Comparison of ENCODE assay signal across 22 cellular contexts in genomic region chr3:191019855-191020254, GRCh38.
DNase-seq lines count a peak whose midpoint lies in the region; ATAC-seq, FAIRE-seq and TF ChIP-seq lines count a peak whose summit lies in the region.
"Had no signal": no experiment of that assay in that cellular context is flagged by ENCODE, and none has a peak within 500 bp of the region (broad histone marks: within the 10 kb centered on the region; RNA-seq: fewer than 3 reads in every experiment).

No MANE protein-coding gene starts in this region.

- no peaks in the 10 kb centered on the region for H3K9me3 ChIP-seq in liver (ENCODE audit: control insufficient read depth in 4 of 4, low read length in 3 of 4)
- H3K9me3 ChIP-seq in HepG2 (ENCODE audit: low read length) = no peaks in the 10 kb centered on the region
- H3K9me3 ChIP-seq in WERI-Rb-1 (ENCODE audit: severe bottlenecking) = no peaks in the 10 kb centered on the region
- no peaks in the 10 kb centered on the region for H3K9me3 ChIP-seq in right lobe of liver
- H3K9me3 ChIP-seq in left lung = no peaks in the 10 kb centered on the region
- H3K9me3 ChIP-seq in transverse colon = no peaks in the 10 kb centered on the region
- H3K9me3 ChIP-seq: A549, Caco-2 had no signal

- H2AFZ ChIP-seq in HepG2 (ENCODE audit: low read length) = no peak overlapping the region

- intact Hi-C loops in HepG2 (cut with micrococcal nuclease; ENCODE audit: unreplicated experiment) (no loop called here), right lobe of liver (cut with DNase I) (no loop called here), left lung (cut with DNase I) (no loop called here), transverse colon (cut with DNase I; ENCODE audit: low total_unique reads) (no loop called here)

- TF ChIP-seq RAD21 in liver (IDR thresholded peaks at IDR 0.05) (peak in 1 of 2 donors; percentile 13), HepG2 (CRISPR knock-in tag; IDR thresholded peaks at IDR 0.05) (no peak)

- FAIRE-seq in HepG2 (lab: Jason Lieb, UNC) = no peak
- FAIRE-seq: A549 had no signal

- POLR2A ChIA-PET in HepG2 (lab: Yijun Ruan, JAX) = no interaction called here

- H3K4me3 ChIP-seq in liver (ENCODE audit: low read depth in 1 of 3, low read length in 3 of 3) = no peak overlapping the region
- no peak overlapping the region for H3K4me3 ChIP-seq in HepG2 (replicated peaks in 1 of 3; ENCODE audit: insufficient read depth in 1 of 3, low read depth in 2 of 3, low read length in 3 of 3)
- H3K4me3 ChIP-seq in WERI-Rb-1 (ENCODE audit: low read depth, low read length) = no peak overlapping the region
- no peak overlapping the region for H3K4me3 ChIP-seq in right lobe of liver
- H3K4me3 ChIP-seq in left lung = no peak overlapping the region
- H3K4me3 ChIP-seq in transverse colon = no peak overlapping the region
- H3K4me3 ChIP-seq: A549 had no signal

- in situ Hi-C loops in HepG2 (cut with HindIII; ENCODE audit: extremely low pct_ligation_motif_present, low pct_unique_long_range_greater_than_20kb) = no loop called here
- in situ Hi-C loops in transverse colon (cut with MboI; ENCODE audit: low pct_ligation_motif_present in 1 of 4, low pct_unique_long_range_greater_than_20kb in 1 of 4, low sequenced_read_pairs in 3 of 4) = no loop called here

- peaks cover 4% of the 10 kb centered on the region for H3K9me3 Mint-ChIP-seq in stimulated activated effector memory CD8-positive, alpha-beta T cell treated with anti-CD3 and anti-CD28 coated beads, Interleukin-12 subunit alpha, Interleukin-12 subunit beta, amount 100 ng/mL, for 72 hours
- H3K9me3 Mint-ChIP-seq: HFFc6 had no signal

- BruUV-seq in HepG2 (replicated peaks; lab: Mats Ljungman, UMichigan) = no TSS peak

- no peak for ATAC-seq in HepG2
- ATAC-seq in right lobe of liver = peak in 3 of 4 donors; percentile 42 to 43 (median 42)
- ATAC-seq in stimulated activated effector memory CD8-positive, alpha-beta T cell treated with anti-CD3 and anti-CD28 coated beads, Interleukin-12 subunit alpha, Interleukin-12 subunit beta, amount 100 ng/mL, for 72 hours = no peak
- no peak for ATAC-seq in left lung
- ATAC-seq: A549, HCT116 had no signal

- H4K20me1 ChIP-seq in HepG2 (ENCODE audit: insufficient read depth, low read length) = no peaks in the 10 kb centered on the region

- H3K9ac ChIP-seq in liver (ENCODE audit: low read depth in 1 of 2, low read length in 2 of 2) = no peak overlapping the region
- H3K9ac ChIP-seq in HepG2 (ENCODE audit: insufficient read depth, low read depth, low read length) = no peak overlapping the region

- H3K36me3 ChIP-seq in liver (ENCODE audit: control insufficient read depth in 4 of 4, insufficient read depth in 3 of 4, low read depth in 1 of 4, low read length in 3 of 4) = no peaks in the 10 kb centered on the region
- H3K36me3 ChIP-seq in HepG2 (replicated peaks in 1 of 2; ENCODE audit: control insufficient read depth in 1 of 2, insufficient read depth in 2 of 2, low read length in 2 of 2) = no peaks in the 10 kb centered on the region
- no peaks in the 10 kb centered on the region for H3K36me3 ChIP-seq in WERI-Rb-1
- no peaks in the 10 kb centered on the region for H3K36me3 ChIP-seq in right lobe of liver
- H3K36me3 ChIP-seq in left lung = no peaks in the 10 kb centered on the region
- H3K36me3 ChIP-seq in transverse colon = no peaks in the 10 kb centered on the region

- no peak overlapping the region for H3K4me2 ChIP-seq in HepG2 (ENCODE audit: low read depth, low read length)
- H3K4me2 ChIP-seq: A549 had no signal

- H3K36me3 Mint-ChIP-seq in stimulated activated effector memory CD8-positive, alpha-beta T cell treated with anti-CD3 and anti-CD28 coated beads, Interleukin-12 subunit alpha, Interleukin-12 subunit beta, amount 100 ng/mL, for 72 hours = no peaks in the 10 kb centered on the region

- TF ChIP-seq POLR2A in HepG2 (IDR thresholded peaks at IDR 0.05; ENCODE audit: insufficient read depth in 1 of 2, low read depth in 2 of 2, low read length in 2 of 2) (no peak), right lobe of liver (IDR thresholded peaks at IDR 0.05) (no peak), transverse colon (IDR thresholded peaks at IDR 0.05) (no peak)

- H3K4me3 Mint-ChIP-seq in stimulated activated effector memory CD8-positive, alpha-beta T cell treated with anti-CD3 and anti-CD28 coated beads, Interleukin-12 subunit alpha, Interleukin-12 subunit beta, amount 100 ng/mL, for 72 hours = no peak overlapping the region
- H3K4me3 Mint-ChIP-seq: CD4-positive, alpha-beta T cell; HFFc6 had no signal

- TF ChIP-seq CTCF in liver (IDR thresholded peaks at IDR 0.05; ENCODE audit: low read depth, low read length, missing input control) = no peak
- no peak for TF ChIP-seq CTCF in HepG2 (CRISPR knock-in tag; IDR thresholded peaks at IDR 0.05)
- no peak for TF ChIP-seq CTCF in WERI-Rb-1 (IDR thresholded peaks at IDR 0.05; ENCODE audit: low read depth, low read length)
- no peak for TF ChIP-seq CTCF in right lobe of liver (IDR thresholded peaks at IDR 0.05)
- TF ChIP-seq CTCF in left lung (IDR thresholded peaks at IDR 0.05) = no peak
- no peak for TF ChIP-seq CTCF in transverse colon (IDR thresholded peaks at IDR 0.05)

- WGBS in liver = 79% methylated on average over 6 of the region's 6 CpGs
- 42% methylated on average over 6 of the region's 6 CpGs for WGBS in HepG2 (ENCODE audit: low lambda C conversion rate)
- 64% methylated on average over 6 of the region's 6 CpGs for WGBS in right lobe of liver (ENCODE audit: insufficient coverage, low coverage, low lambda C conversion rate, missing lambda C conversion rate)
- WGBS in transverse colon (ENCODE audit: low coverage in 1 of 2), 2 donors = 85 to 86% methylated on average over 6 of the region's 6 CpGs

- H3K27me3 ChIP-seq in liver (ENCODE audit: control insufficient read depth in 4 of 4, insufficient read depth in 4 of 4, low read length in 3 of 4) (no peaks in the 10 kb centered on the region), HepG2 (ENCODE audit: control insufficient read depth in 1 of 2, insufficient read depth in 2 of 2, low read length in 2 of 2) (no peaks in the 10 kb centered on the region), WERI-Rb-1 (ENCODE audit: insufficient read depth, low read depth, severe bottlenecking) (no peaks in the 10 kb centered on the region), right lobe of liver (no peaks in the 10 kb centered on the region), left lung (no peaks in the 10 kb centered on the region), transverse colon (no peaks in the 10 kb centered on the region)

- TF ChIP-seq EP300 in HepG2 (IDR thresholded peaks at IDR 0.05; ENCODE audit: low read depth in 2 of 2, low read length in 2 of 2) (no peak), HepG2 (CRISPR knock-in tag; IDR thresholded peaks at IDR 0.05; ENCODE audit: borderline replicate concordance) (no peak), transverse colon (IDR thresholded peaks at IDR 0.05; ENCODE audit: low read depth) (no peak)

- H3K4me1 Mint-ChIP-seq in stimulated activated effector memory CD8-positive, alpha-beta T cell treated with anti-CD3 and anti-CD28 coated beads, Interleukin-12 subunit alpha, Interleukin-12 subunit beta, amount 100 ng/mL, for 72 hours = no peaks in the 10 kb centered on the region

- CTCF ChIA-PET in HepG2 (lab: Yijun Ruan, JAX; ENCODE audit: low intra/inter-chr PET ratio, low total read pairs) = no interaction called here

- no peaks in the 10 kb centered on the region for H3K79me2 ChIP-seq in HepG2 (ENCODE audit: insufficient read depth, low read length)

- DNase-seq in HepG2 (ENCODE audit: low spot score) (no peak), WERI-Rb-1 (peak; percentile 25), right lobe of liver (no peak), left lung (no peak), transverse colon (no peak)
- no peak for DNase-seq in stimulated activated effector memory CD8-positive, alpha-beta T cell treated with anti-CD3 and anti-CD28 coated beads, Interleukin-12 subunit alpha, Interleukin-12 subunit beta, amount 100 ng/mL, for 72 hours (ENCODE audit: low spot score in 2 of 2)
- DNase-seq: AML-193; Caco-2; CD4-positive, alpha-beta T cell; DMS153; DMS79; GF-D8; GOT3; H7; HFFc6; IMR-90 had no signal

- no peak overlapping the region for H3K27ac ChIP-seq in liver (ENCODE audit: low read depth in 1 of 2, low read length in 2 of 2)
- H3K27ac ChIP-seq in HepG2 (ENCODE audit: extremely low read length, insufficient read depth, low read length) = no peak overlapping the region
- H3K27ac ChIP-seq in WERI-Rb-1 = no peak overlapping the region
- no peak overlapping the region for H3K27ac ChIP-seq in right lobe of liver
- no peak overlapping the region for H3K27ac ChIP-seq in left lung
- no peak overlapping the region for H3K27ac ChIP-seq in transverse colon
- H3K27ac ChIP-seq: 22Rv1, A549, C4-2B, HL-60 had no signal

- no peak overlapping the region for H3K27ac Mint-ChIP-seq in stimulated activated effector memory CD8-positive, alpha-beta T cell treated with anti-CD3 and anti-CD28 coated beads, Interleukin-12 subunit alpha, Interleukin-12 subunit beta, amount 100 ng/mL, for 72 hours
- H3K27ac Mint-ChIP-seq: CD4-positive, alpha-beta T cell; HFFc6 had no signal

- H3K4me1 ChIP-seq in liver (ENCODE audit: control insufficient read depth in 4 of 4, insufficient read depth in 4 of 4, low read length in 3 of 4) (peaks cover 0 to 18% (median 8%) of the 10 kb centered on the region in 4 donors), HepG2 (ENCODE audit: insufficient read depth, low read length) (no peaks in the 10 kb centered on the region), right lobe of liver (peaks cover 0 to 4% (median 0%) of the 10 kb centered on the region in 4 donors), left lung (no peaks in the 10 kb centered on the region), transverse colon (no peaks in the 10 kb centered on the region)
- H3K4me1 ChIP-seq: A549, Caco-2 had no signal

Comparison
In these comparisons a context has a peak if more than half of its experiments do, and no peak if none do; other contexts are left out.
1. ATAC-seq: peak in right lobe of liver (3 of 4); none in HepG2 (single experiment), stimulated activated effector memory CD8-positive, alpha-beta T cell treated with anti-CD3 and anti-CD28 coated beads, Interleukin-12 subunit alpha, Interleukin-12 subunit beta, amount 100 ng/mL, for 72 hours (single experiment) and left lung (single experiment).